In the genomic region with DNA sequence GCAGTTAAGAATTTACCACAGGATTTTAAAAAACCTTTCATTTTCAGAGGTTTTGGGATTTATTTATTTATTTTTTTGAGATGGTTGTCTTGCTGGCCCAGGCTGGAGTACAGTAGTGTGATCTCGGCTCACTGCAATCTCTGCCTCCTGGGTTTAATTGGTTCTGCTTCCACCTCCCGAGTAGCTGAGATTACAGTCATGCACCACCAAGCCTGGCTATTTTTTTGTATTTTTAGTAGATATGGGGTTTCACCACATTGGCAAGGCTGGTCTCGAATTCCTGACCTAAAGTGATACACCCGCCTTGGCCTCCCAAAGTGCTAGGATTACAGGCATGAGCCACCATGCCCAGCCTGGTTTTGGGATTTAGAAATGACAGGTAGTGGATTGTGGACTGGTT, we compare ENCODE assay signal across 25 cellular contexts.
"Had no signal": no experiment of that assay in that cellular context is flagged by ENCODE, and none has a peak within 500 bp of the region (broad histone marks: within the 10 kb centered on the region; RNA-seq: fewer than 3 reads in every experiment).

No MANE protein-coding gene starts in this region.

- H3K4me1 ChIP-seq: adrenal gland, pancreas, prostate gland had no signal

- DNase-seq: activated CD4-positive, alpha-beta T cell treated with anti-CD3 and anti-CD28 coated beads for 36 hours; activated CD4-positive, CD25-positive, alpha-beta regulatory T cell; activated effector memory CD4-positive, alpha-beta T cell treated with Interleukin-2 at 50 U/mL for 16 hours; activated naive CD4-positive, alpha-beta T cell treated with anti-CD3 and anti-CD28 coated beads for 36 hours; activated naive CD8-positive, alpha-beta T cell treated with anti-CD3 and anti-CD28 coated beads for 36 hours; activated T-cell treated with anti-CD3 and anti-CD28 coated beads for 4 hours; adrenal gland; aorta; brain microvascular endothelial cell; cortex of kidney; effector memory CD8-positive, alpha-beta T cell; heart right ventricle; kidney glomerular epithelial cell; left ventricle myocardium inferior; pancreas; retina; stimulated activated CD4-positive, alpha-beta T cell treated with anti-CD3 and anti-CD28 coated beads, Interleukin-4, amount 100 ng/mL, for 24 hours; T-helper 1 cell had no signal

- H3K27ac ChIP-seq: brain microvascular endothelial cell, neutrophil, pancreas, prostate gland had no signal

- H3K36me3 ChIP-seq: brain microvascular endothelial cell, neutrophil had no signal

- H3K4me3 ChIP-seq: adrenal gland, heart right ventricle, left ventricle myocardium inferior, lung, pancreas, prostate gland, skin epidermis, tibial nerve had no signal

- H3K9me3 ChIP-seq: adrenal gland, heart right ventricle, left ventricle myocardium inferior, neutrophil, pancreas, prostate gland, tibial nerve had no signal

- H3K27me3 ChIP-seq: adrenal gland, brain microvascular endothelial cell, heart right ventricle, neutrophil, pancreas, tibial nerve had no signal

- ATAC-seq: activated CD4-positive, alpha-beta T cell treated with anti-CD3 and anti-CD28 coated beads for 36 hours; effector memory CD8-positive, alpha-beta T cell; pancreas; sciatic nerve; stimulated activated effector memory CD8-positive, alpha-beta T cell treated with anti-CD3 and anti-CD28 coated beads, Interleukin-12 subunit alpha, Interleukin-12 subunit beta, amount 100 ng/mL, for 72 hours had no signal
